22 cellular contexts compared by ENCODE assay signal in the genomic region with DNA sequence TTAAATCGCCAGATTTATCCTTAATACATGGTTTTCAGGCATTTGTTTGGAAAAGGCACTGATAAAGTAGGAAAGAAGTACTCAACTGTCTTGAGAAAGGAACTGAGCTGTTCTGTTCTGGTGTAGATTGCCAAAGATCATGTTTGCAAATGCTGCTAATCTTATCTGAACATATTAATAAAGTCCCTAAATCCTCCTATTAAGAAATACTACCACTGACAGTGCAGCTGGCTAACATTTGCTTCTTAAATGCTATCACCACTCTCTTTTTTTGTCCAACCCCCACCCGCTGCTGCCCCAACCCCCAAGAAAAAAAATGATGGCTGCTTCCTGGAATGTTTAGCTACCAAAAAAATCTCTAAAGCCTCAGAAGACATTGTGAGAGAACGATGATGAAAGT.
DNase-seq lines count a peak whose midpoint lies in the region; ATAC-seq, FAIRE-seq and TF ChIP-seq lines count a peak whose summit lies in the region.
"Had no signal": no experiment of that assay in that cellular context is flagged by ENCODE, and none has a peak within 500 bp of the region (broad histone marks: within the 10 kb centered on the region; RNA-seq: fewer than 3 reads in every experiment).

No MANE protein-coding gene starts in this region.

- H3K27ac Mint-ChIP-seq in astrocyte (ENCODE audit: unreplicated experiment) (no peak overlapping the region), neural progenitor cell (no peak overlapping the region)
- H3K27ac Mint-ChIP-seq: activated naive CD8-positive, alpha-beta T cell; activated T-helper 1 cell treated with anti-CD3 and anti-CD28 coated beads, Interleukin-12 subunit alpha, Interleukin-12 subunit beta, Interleukin-2, Interleukin-4 antibody, amounts not matched to agents 30 ng/mL and 10 ng/mL and 1 ng/mL, durations not matched to agents 14 hours and 24 hours and 36 hours; H9 had no signal

- H3K9me3 Mint-ChIP-seq in astrocyte (ENCODE audit: unreplicated experiment) (no peaks in the 10 kb centered on the region), neural progenitor cell (peaks cover 7% of the 10 kb centered on the region)
- H3K9me3 Mint-ChIP-seq: activated T-helper 1 cell treated with anti-CD3 and anti-CD28 coated beads, Interleukin-12 subunit alpha, Interleukin-12 subunit beta, Interleukin-2, Interleukin-4 antibody, amounts not matched to agents 30 ng/mL and 10 ng/mL and 1 ng/mL, durations not matched to agents 14 hours and 24 hours and 36 hours; H9 had no signal

- H3K27me3 ChIP-seq in astrocyte (ENCODE audit: insufficient read depth, low read length) (no peaks in the 10 kb centered on the region), right cardiac atrium (ENCODE audit: control insufficient read depth, insufficient read depth) (no peaks in the 10 kb centered on the region), neural progenitor cell (no peaks in the 10 kb centered on the region), thyroid gland (no peaks in the 10 kb centered on the region)
- H3K27me3 ChIP-seq: breast epithelium, SJCRH30 had no signal

- H3K4me3 Mint-ChIP-seq in astrocyte (ENCODE audit: unreplicated experiment) (no peak overlapping the region), neural progenitor cell (peak overlapping the region; percentile 7)
- H3K4me3 Mint-ChIP-seq: activated naive CD8-positive, alpha-beta T cell; activated T-helper 1 cell treated with anti-CD3 and anti-CD28 coated beads, Interleukin-12 subunit alpha, Interleukin-12 subunit beta, Interleukin-2, Interleukin-4 antibody, amounts not matched to agents 30 ng/mL and 10 ng/mL and 1 ng/mL, durations not matched to agents 14 hours and 24 hours and 36 hours; H9 had no signal

- H3K36me3 Mint-ChIP-seq in astrocyte (ENCODE audit: low read depth, unreplicated experiment), result no peaks in the 10 kb centered on the region
- H3K36me3 Mint-ChIP-seq in neural progenitor cell, result no peaks in the 10 kb centered on the region
- H3K36me3 Mint-ChIP-seq: activated naive CD8-positive, alpha-beta T cell had no signal

- no peaks in the 10 kb centered on the region for H3K79me2 ChIP-seq in astrocyte (ENCODE audit: insufficient read depth, low read length)
- H3K79me2 ChIP-seq in neural progenitor cell (ENCODE audit: low read depth), result no peaks in the 10 kb centered on the region
- H3K79me2 ChIP-seq: parathyroid adenoma had no signal

- no peaks in the 10 kb centered on the region for H3F3A ChIP-seq in neural progenitor cell (ENCODE audit: low read depth)

- DNase-seq in ELF-1 (ENCODE audit: low read depth, low spot score), result peak; percentile 10
- peak; percentile 60 for DNase-seq in astrocyte (ENCODE audit: low read depth)
- no peak for DNase-seq in right cardiac atrium
- DNase-seq in neural progenitor cell (ENCODE audit: low spot score), result no peak
- no peak for DNase-seq in DMS153 (lab: John Stamatoyannopoulos, UW)
- DNase-seq in thyroid gland, result no peak
- no peak for DNase-seq in foreskin melanocyte
- DNase-seq: activated CD4-positive, CD25-positive, alpha-beta regulatory T cell; dorsolateral prefrontal cortex; H9; islet precursor cell; mucosa of descending colon; NCI-H1092 treated with DMSO at 0.1 percent for 48 hours; NCI-H2081 treated with DMSO at 0.1 percent for 48 hours; NCI-H510A treated with DMSO at 0.1 percent for 48 hours; SJCRH30 had no signal

- H3K4me2 ChIP-seq in astrocyte (ENCODE audit: low read length) (no peak overlapping the region), neural progenitor cell (no peak overlapping the region)
- H3K4me2 ChIP-seq: KMS-11 had no signal

- no peaks in the 10 kb centered on the region for H3K36me3 ChIP-seq in astrocyte (ENCODE audit: insufficient read depth, low read length)
- H3K36me3 ChIP-seq in neural progenitor cell, result no peaks in the 10 kb centered on the region
- H3K36me3 ChIP-seq in thyroid gland, result no peaks in the 10 kb centered on the region
- H3K36me3 ChIP-seq: breast epithelium, SJCRH30 had no signal

- H3K4me1 Mint-ChIP-seq in astrocyte (ENCODE audit: low read depth, unreplicated experiment) (peaks cover 8% of the 10 kb centered on the region), neural progenitor cell (peaks cover 42% of the 10 kb centered on the region)

- 37% methylated on average over 3 of the region's 3 CpGs for WGBS in right cardiac atrium
- 74 to 76% methylated on average over 3 of the region's 3 CpGs for WGBS in thyroid gland, 2 donors

- H2AFZ ChIP-seq in astrocyte (ENCODE audit: low read depth, low read length), result no peak overlapping the region
- no peak overlapping the region for H2AFZ ChIP-seq in neural progenitor cell (replicated peaks)
- H2AFZ ChIP-seq: parathyroid adenoma had no signal

- TF ChIP-seq CTCF in astrocyte (IDR thresholded peaks at IDR 0.05; ENCODE audit: insufficient read depth, low read depth, low read length) (no peak), neural progenitor cell (IDR thresholded peaks at IDR 0.05) (no peak), thyroid gland (IDR thresholded peaks at IDR 0.05) (no peak)

- no peak for FAIRE-seq in astrocyte (lab: Jason Lieb, UNC)

- TF ChIP-seq POLR2A in thyroid gland (IDR thresholded peaks at IDR 0.05), result no peak

- H4K20me1 ChIP-seq in astrocyte (ENCODE audit: insufficient read depth, low read length) (no peaks in the 10 kb centered on the region), neural progenitor cell (ENCODE audit: low read depth) (no peaks in the 10 kb centered on the region)

- H3K4me1 ChIP-seq in astrocyte (ENCODE audit: insufficient read depth, low read length), result peaks cover 4% of the 10 kb centered on the region
- peaks cover 2% of the 10 kb centered on the region for H3K4me1 ChIP-seq in right cardiac atrium (ENCODE audit: control insufficient read depth, insufficient read depth, low read length)
- peaks cover 18% of the 10 kb centered on the region for H3K4me1 ChIP-seq in neural progenitor cell
- H3K4me1 ChIP-seq in thyroid gland, result peaks cover 13 to 20% of the 10 kb centered on the region in 2 donors
- H3K4me1 ChIP-seq: breast epithelium, parathyroid adenoma, SJCRH30 had no signal

- H3K27ac ChIP-seq in astrocyte (ENCODE audit: low read depth, low read length) (no peak overlapping the region), right cardiac atrium (ENCODE audit: low read length) (no peak overlapping the region), neural progenitor cell (no peak overlapping the region), thyroid gland (no peak overlapping the region)
- H3K27ac ChIP-seq: breast epithelium, dorsolateral prefrontal cortex, KMS-11, parathyroid adenoma, SJCRH30 had no signal

- H3K4me3 ChIP-seq in astrocyte (ENCODE audit: insufficient read depth, low read depth, low read length) (no peak overlapping the region), right cardiac atrium (ENCODE audit: low read length) (no peak overlapping the region), neural progenitor cell (no peak overlapping the region), thyroid gland (replicated peaks in 1 of 3) (no peak overlapping the region)
- H3K4me3 ChIP-seq: breast epithelium, dorsolateral prefrontal cortex, mucosa of descending colon, SJCRH30 had no signal

- no peak overlapping the region for H3K9ac ChIP-seq in astrocyte (ENCODE audit: low read length)
- H3K9ac ChIP-seq in neural progenitor cell, result no peak overlapping the region
- H3K9ac ChIP-seq: KMS-11, parathyroid adenoma had no signal

- peaks cover 5% of the 10 kb centered on the region for H3K27me3 Mint-ChIP-seq in astrocyte (ENCODE audit: low read depth, unreplicated experiment)
- H3K27me3 Mint-ChIP-seq in neural progenitor cell (ENCODE audit: insufficient read depth, low read depth), result peaks cover 36% of the 10 kb centered on the region

- H3K9me3 ChIP-seq in astrocyte (ENCODE audit: insufficient read depth, low read depth, low read length) (no peaks in the 10 kb centered on the region), right cardiac atrium (ENCODE audit: control insufficient read depth, low read length) (no peaks in the 10 kb centered on the region), neural progenitor cell (ENCODE audit: low read depth) (no peaks in the 10 kb centered on the region), thyroid gland (no peaks in the 10 kb centered on the region)
- H3K9me3 ChIP-seq: breast epithelium, mucosa of descending colon, SJCRH30 had no signal

- ATAC-seq in right cardiac atrium (peak; percentile 73 to 83), GM21447 (IDR thresholded peaks at IDR 0.05; ENCODE audit: unreplicated experiment) (no peak)
- ATAC-seq: mucosa of descending colon had no signal

- intact Hi-C loops in right cardiac atrium (cut with DNase I), result no loop called here
- intact Hi-C loops in thyroid gland (cut with DNase I), result no loop called here

Comparison
In these comparisons a context has a peak if more than half of its experiments do, and no peak if none do; other contexts are left out.
1. DNase-seq: peak in ELF-1 (single experiment) and astrocyte (single experiment); none in right cardiac atrium (0 of 3), neural progenitor cell (single experiment), DMS153 (single experiment), thyroid gland (0 of 2) and foreskin melanocyte (single experiment).